ENCODE assay signal across 1 cellular context in genomic region chr12:108828774-108829173, GRCh38.
TF ChIP-seq lines count a peak whose summit lies in the region.

No MANE protein-coding gene starts in this region.

TF ChIP-seq in H1, 55 proteins besides CTCF, POLR2A, EP300 and RAD21:
- no peak for TF ChIP-seq E2F6 (IDR thresholded peaks at IDR 0.05)
- TF ChIP-seq CHD7 (IDR thresholded peaks at IDR 0.05; ENCODE audit: insufficient replicate concordance, low read length): no peak
- TF ChIP-seq SP1 (IDR thresholded peaks at IDR 0.05; ENCODE audit: low read depth, low read length): no peak
- TF ChIP-seq YY1 (IDR thresholded peaks at IDR 0.05; ENCODE audit: low read depth, low read length): no peak
- no peak for TF ChIP-seq KDM5A (IDR thresholded peaks at IDR 0.05; ENCODE audit: low read length)
- TF ChIP-seq RBBP5 (IDR thresholded peaks at IDR 0.05; ENCODE audit: borderline replicate concordance, low read depth, low read length): no peak
- TF ChIP-seq SRF (IDR thresholded peaks at IDR 0.05; ENCODE audit: low read depth, low read length): no peak
- no peak for TF ChIP-seq TAF1 (IDR thresholded peaks at IDR 0.05; ENCODE audit: low read depth, low read length)
- TF ChIP-seq CBX8 (IDR thresholded peaks at IDR 0.05; ENCODE audit: borderline replicate concordance, low read depth, low read length): no peak
- TF ChIP-seq ZNF274 (IDR thresholded peaks at IDR 0.05; ENCODE audit: borderline replicate concordance, extremely low read depth, low read length): no peak
- TF ChIP-seq MAX (IDR thresholded peaks at IDR 0.05): no peak
- no peak for TF ChIP-seq KDM4A (IDR thresholded peaks at IDR 0.05; ENCODE audit: low read depth, low read length, severe bottlenecking)
- no peak for TF ChIP-seq EZH2 (IDR thresholded peaks at IDR 0.05; ENCODE audit: low read depth, low read length, severe bottlenecking)
- no peak for TF ChIP-seq SUZ12 (IDR thresholded peaks at IDR 0.05; ENCODE audit: low read length)
- no peak for TF ChIP-seq TEAD4 (IDR thresholded peaks at IDR 0.05; ENCODE audit: low read depth, low read length)
- TF ChIP-seq POU5F1 (IDR thresholded peaks at IDR 0.05; ENCODE audit: low read depth, low read length): no peak
- TF ChIP-seq SP4 (IDR thresholded peaks at IDR 0.05; ENCODE audit: low read length): no peak
- TF ChIP-seq ATF3 (IDR thresholded peaks at IDR 0.05; ENCODE audit: insufficient read depth, low read depth, low read length): no peak
- TF ChIP-seq CTBP2 (IDR thresholded peaks at IDR 0.05; ENCODE audit: borderline replicate concordance, insufficient read depth, insufficient read length, low read length): no peak
- TF ChIP-seq FOSL1 (IDR thresholded peaks at IDR 0.05; ENCODE audit: insufficient read depth, low read depth, low read length): no peak
TF ChIP-seq in H1: peak in this region for 0.
